26 cellular contexts compared by ENCODE assay signal in the genomic region with DNA sequence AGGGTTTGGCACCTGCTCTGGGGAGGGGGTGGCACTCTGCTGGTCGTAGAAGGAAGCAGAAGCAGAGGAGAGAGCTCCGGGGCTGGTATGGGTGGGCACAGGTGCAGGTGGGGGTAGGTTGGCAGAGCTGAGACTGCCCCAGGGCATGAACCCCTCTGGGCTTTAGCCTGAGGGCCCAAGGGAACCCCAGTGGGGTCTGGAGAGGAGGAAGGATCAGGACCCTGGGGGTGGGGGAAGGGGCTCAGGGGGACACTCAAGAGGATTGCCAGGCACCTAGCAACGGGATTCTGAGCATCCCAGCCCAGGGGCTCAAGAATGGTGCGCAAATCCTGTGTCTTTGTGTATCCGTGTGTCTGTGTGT. TPM values are rescaled to one million over a fixed set of nuclear protein-coding genes. Genes with fewer than 3 reads are reported as not detected.
DNase-seq lines count a peak whose midpoint lies in the region; ATAC-seq and TF ChIP-seq lines count a peak whose summit lies in the region.
"Had no signal": no experiment of that assay in that cellular context is flagged by ENCODE, and none has a peak within 500 bp of the region (broad histone marks: within the 10 kb centered on the region; RNA-seq: fewer than 3 reads in every experiment).

No MANE protein-coding gene starts in this region.

- CTCF ChIA-PET in OCI-LY7 (lab: Charles Lee; ENCODE audit: unreplicated experiment): interaction anchor here (0.6 to 2.6 kb wide), 4 partner anchors 18 to 46 kb away, joined by 4 to 38 read pairs (median 10); a partner anchor contains a TSS

- H3K36me3 ChIP-seq in DND-41 (ENCODE audit: insufficient read depth, low read length) (no peaks in the 10 kb centered on the region), OCI-LY7 (ENCODE audit: insufficient read depth, low read length) (no peaks in the 10 kb centered on the region), osteoblast (ENCODE audit: insufficient read depth, low read length) (no peaks in the 10 kb centered on the region), GM23248 (ENCODE audit: low read depth) (no peaks in the 10 kb centered on the region)
- H3K36me3 ChIP-seq: BE2C had no signal

- POLR2A ChIA-PET in OCI-LY7 (lab: Charles Lee): interaction anchor here (0.6 to 3.4 kb wide), 5 partner anchors 9 to 23 kb away, joined by 3 to 37 read pairs (median 5); a partner anchor contains a TSS

- no peaks in the 10 kb centered on the region for H3K9me3 Mint-ChIP-seq in activated T-helper 17 cell treated with anti-CD3 and anti-CD28 coated beads, Interleukin-2, amount 50 U/mL, for 72 hours
- H3K9me3 Mint-ChIP-seq: CD4-positive, alpha-beta T cell; IgD-negative memory B cell had no signal

- peak overlapping the region; percentile 52 for H3K4me2 ChIP-seq in DND-41 (ENCODE audit: insufficient read depth, low read length)
- peak overlapping the region; percentile 73 for H3K4me2 ChIP-seq in OCI-LY7 (ENCODE audit: low read length)
- H3K4me2 ChIP-seq in osteoblast (ENCODE audit: insufficient read depth, low read length): no peak overlapping the region
- no peak overlapping the region for H3K4me2 ChIP-seq in GM23248 (ENCODE audit: unreplicated experiment)
- H3K4me2 ChIP-seq: SK-N-SH had no signal

- peak overlapping the region; percentile 3 to 62; a peak in 3 of 4 replicates for H3K4me3 ChIP-seq in DND-41 (ENCODE audit: low read depth in 1 of 2, low read length in 2 of 2)
- peak overlapping the region; percentile 63 for H3K4me3 ChIP-seq in OCI-LY7 (ENCODE audit: low read depth, low read length, poor library complexity, severe bottlenecking)
- H3K4me3 ChIP-seq in osteoblast (ENCODE audit: insufficient read depth, low read length): no peak overlapping the region
- H3K4me3 ChIP-seq in GM23248: no peak overlapping the region

- H3K79me2 ChIP-seq in DND-41 (ENCODE audit: insufficient read depth, low read length) (peaks cover 32% of the 10 kb centered on the region), OCI-LY7 (ENCODE audit: insufficient read depth, low read depth, low read length) (peaks cover 10% of the 10 kb centered on the region; the same call in 1 of the 2 replicates), osteoblast (ENCODE audit: insufficient read depth, low read length) (no peaks in the 10 kb centered on the region), GM23248 (ENCODE audit: insufficient read depth) (no peaks in the 10 kb centered on the region)

- no peaks in the 10 kb centered on the region for H4K20me1 ChIP-seq in DND-41 (ENCODE audit: insufficient read depth, low read length)
- no peaks in the 10 kb centered on the region for H4K20me1 ChIP-seq in OCI-LY7 (ENCODE audit: insufficient read depth, low read length)
- H4K20me1 ChIP-seq in osteoblast (ENCODE audit: insufficient read depth, low read length): no peaks in the 10 kb centered on the region
- no peaks in the 10 kb centered on the region for H4K20me1 ChIP-seq in GM23248 (ENCODE audit: insufficient read depth)

- no peaks in the 10 kb centered on the region for H3K4me1 Mint-ChIP-seq in activated T-helper 17 cell treated with anti-CD3 and anti-CD28 coated beads, Interleukin-2, amount 50 U/mL, for 72 hours

- in situ Hi-C loops in GM23248 (cut with MboI): no loop called here

- H3K4me3 Mint-ChIP-seq in activated T-helper 17 cell treated with anti-CD3 and anti-CD28 coated beads, Interleukin-2, amount 50 U/mL, for 72 hours: no peak overlapping the region
- H3K4me3 Mint-ChIP-seq: CD4-positive, alpha-beta T cell; IgD-negative memory B cell had no signal

- H3K27me3 Mint-ChIP-seq in activated T-helper 17 cell treated with anti-CD3 and anti-CD28 coated beads, Interleukin-2, amount 50 U/mL, for 72 hours: no peaks in the 10 kb centered on the region
- H3K27me3 Mint-ChIP-seq: CD4-positive, alpha-beta T cell had no signal

- H3K27me3 ChIP-seq in DND-41 (ENCODE audit: insufficient read depth, low read length, poor library complexity) (no peaks in the 10 kb centered on the region), osteoblast (ENCODE audit: insufficient read depth, low read length) (no peaks in the 10 kb centered on the region), GM23248 (replicated peaks; ENCODE audit: insufficient read depth) (no peaks in the 10 kb centered on the region)

- DNase-seq in AG08396 (ENCODE audit: low spot score) (peak; percentile 3), DND-41 (no peak), OCI-LY7 (ENCODE audit: low spot score) (peak; percentile 47), osteoblast (ENCODE audit: insufficient read length, low spot score, missing footprints) (peak; percentile 25), GM23248 (no peak)
- DNase-seq: BE2C; CD4-positive, alpha-beta T cell; DMS 273 treated with DMSO at 0.1 percent for 48 hours; DMS79 treated with DMSO at 0.1 percent for 48 hours; GOT3; MM.1S; NCI-H1048; NCI-H1417 treated with DMSO at 0.1 percent for 48 hours; NCI-H187; NCI-H510A; NCI-H748 treated with DMSO at 0.1 percent for 48 hours; SIG-M5 had no signal

- no peak overlapping the region for H3K27ac Mint-ChIP-seq in activated T-helper 17 cell treated with anti-CD3 and anti-CD28 coated beads, Interleukin-2, amount 50 U/mL, for 72 hours
- H3K27ac Mint-ChIP-seq: CD4-positive, alpha-beta T cell; IgD-negative memory B cell had no signal

- 39 to 55% methylated on average over 4 to 5 of the region's 5 CpGs for WGBS in GM23248 (ENCODE audit: low coverage in 1 of 2, low lambda C conversion rate in 2 of 2, missing lambda C conversion rate in 2 of 2), 2 experiments

- no peaks in the 10 kb centered on the region for H3F3A ChIP-seq in GM23248 (ENCODE audit: insufficient read depth)

- H3K9me3 ChIP-seq in DND-41 (ENCODE audit: insufficient read depth, low read length, severe bottlenecking): no peaks in the 10 kb centered on the region
- no peaks in the 10 kb centered on the region for H3K9me3 ChIP-seq in OCI-LY7 (ENCODE audit: low read length)
- no peaks in the 10 kb centered on the region for H3K9me3 ChIP-seq in osteoblast (ENCODE audit: low read depth, low read length)
- H3K9me3 ChIP-seq in GM23248 (ENCODE audit: low read depth): no peaks in the 10 kb centered on the region
- H3K9me3 ChIP-seq: BE2C, Caco-2, SK-N-SH had no signal

- no TSS peak for BruUV-seq in OCI-LY7 (replicated peaks; lab: Mats Ljungman, UMichigan)

- intact Hi-C loops in OCI-LY7 (cut with micrococcal nuclease; ENCODE audit: unreplicated experiment): loop anchor here (1.0 to 5.0 kb wide), 3 partner anchors 20 to 39 kb away; no protein-coding TSS in a partner anchor

- H3K9ac ChIP-seq in DND-41 (ENCODE audit: low read depth, low read length) (peak overlapping the region; percentile 60), GM23248 (no peak overlapping the region)
- H3K9ac ChIP-seq: SK-N-SH had no signal

- TF ChIP-seq CTCF in DND-41 (IDR thresholded peaks at IDR 0.05; ENCODE audit: borderline replicate concordance, extremely low read depth, low read length, poor library complexity, severe bottlenecking) (peak; percentile 48), OCI-LY7 (conservative IDR thresholded peaks at IDR 0.05; ENCODE audit: low read length) (no peak), osteoblast (IDR thresholded peaks at IDR 0.05; ENCODE audit: extremely low read depth, low read depth, low read length) (no peak)

- 0 out of 2 replicates have a peak overlapping the region, but pooled peaks have one; percentile 0 for H2AFZ ChIP-seq in DND-41 (ENCODE audit: low read depth, low read length)
- no peak overlapping the region; the same call in 1 of the 2 replicates for H2AFZ ChIP-seq in OCI-LY7 (ENCODE audit: low read length)
- no peak overlapping the region for H2AFZ ChIP-seq in osteoblast (ENCODE audit: low read length)
- no peak overlapping the region for H2AFZ ChIP-seq in GM23248

- ATAC-seq in DND-41 (ENCODE audit: insufficient read depth, low read depth) (no peak), HG03280 (IDR thresholded peaks at IDR 0.05; ENCODE audit: unreplicated experiment) (no peak)
- no peak for ATAC-seq in activated T-helper 17 cell treated with anti-CD3 and anti-CD28 coated beads, Interleukin-2, amount 50 U/mL, for 72 hours (replicated peaks)
- ATAC-seq: HCT116, Panc1 had no signal

- H3K9me2 ChIP-seq in OCI-LY7 (ENCODE audit: insufficient read depth, low read length): no peaks in the 10 kb centered on the region
- no peaks in the 10 kb centered on the region for H3K9me2 ChIP-seq in GM23248 (ENCODE audit: insufficient read depth)
- H3K9me2 ChIP-seq: SK-N-SH had no signal

- H3K36me3 Mint-ChIP-seq in activated T-helper 17 cell treated with anti-CD3 and anti-CD28 coated beads, Interleukin-2, amount 50 U/mL, for 72 hours (ENCODE audit: low read depth): no peaks in the 10 kb centered on the region
- H3K36me3 Mint-ChIP-seq: IgD-negative memory B cell had no signal

- H3K27ac ChIP-seq in DND-41 (ENCODE audit: low read length): peak overlapping the region; percentile 93
- peak overlapping the region; percentile 80 for H3K27ac ChIP-seq in OCI-LY7 (ENCODE audit: low read depth, low read length, poor library complexity, severe bottlenecking)
- H3K27ac ChIP-seq in osteoblast (ENCODE audit: low read depth, low read length): no peak overlapping the region
- H3K27ac ChIP-seq in GM23248: no peak overlapping the region

- H3K4me1 ChIP-seq in DND-41 (ENCODE audit: insufficient read depth, low read length) (peaks cover 50% of the 10 kb centered on the region), OCI-LY7 (ENCODE audit: insufficient read depth, low read length, poor library complexity, severe bottlenecking) (peaks cover 47% of the 10 kb centered on the region), osteoblast (ENCODE audit: insufficient read depth, low read length) (no peaks in the 10 kb centered on the region), GM23248 (ENCODE audit: insufficient read depth) (no peaks in the 10 kb centered on the region)
- H3K4me1 ChIP-seq: BE2C, Caco-2 had no signal

RNA-seq across cellular contexts. Expression of a gene that starts 6.3 kb away (rescaled TPM):
- 1.5 and 2.9 TPM in 2 replicates for total RNA-seq in OCI-LY7 (2014; rRNA removed; shearing (Covaris generic))
- 8.0 and 8.3 TPM in 2 replicates for total RNA-seq in OCI-LY7 (2022)
- total RNA-seq in osteoblast: not detected in 2 replicates
- total RNA-seq in GM23248 (2014; rRNA removed; shearing (Covaris generic)): not detected in 2 replicates
- polyA plus RNA-seq in GM23248 (2016; fragmentation: Nextera tagmentation; extraction: Ambion mirVana): not detected in 2 replicates
- total RNA-seq in activated T-helper 17 cell treated with anti-CD3 and anti-CD28 coated beads, Interleukin-2, amount 50 U/mL, for 72 hours: not detected
- total RNA-seq: CD4-positive, alpha-beta T cell; G401; LHCN-M2 had no signal
- polyA plus RNA-seq: IgD-negative memory B cell, SK-N-SH had no signal

RNA-seq across cellular contexts. Expression of a gene that starts 17.6 kb away (rescaled TPM):
- 17.1 and 25.6 TPM in 2 replicates for total RNA-seq in OCI-LY7 (2014; rRNA removed; shearing (Covaris generic))
- total RNA-seq in OCI-LY7 (2022): 45.1 and 54.4 TPM in 2 replicates
- total RNA-seq in osteoblast: under 0.01 and 0.29 TPM in 2 replicates
- total RNA-seq in GM23248 (2014; rRNA removed; shearing (Covaris generic)): not detected in 2 replicates
- not detected in 2 replicates for polyA plus RNA-seq in GM23248 (2016; fragmentation: Nextera tagmentation; extraction: Ambion mirVana)
- total RNA-seq in activated T-helper 17 cell treated with anti-CD3 and anti-CD28 coated beads, Interleukin-2, amount 50 U/mL, for 72 hours: under 1 TPM in 1 of 2 donors, not detected in 1; 0.80 TPM
- total RNA-seq: G401 had no signal
- polyA plus RNA-seq: SK-N-SH had no signal

RNA-seq across cellular contexts. Expression of a gene that starts 28.6 kb away (rescaled TPM):
- total RNA-seq in OCI-LY7 (2014; rRNA removed; shearing (Covaris generic)): 2.4 and 4.3 TPM in 2 replicates
- total RNA-seq in OCI-LY7 (2022): 5.3 and 5.7 TPM in 2 replicates
- total RNA-seq in osteoblast: not detected in 2 replicates
- total RNA-seq in GM23248 (2014; rRNA removed; shearing (Covaris generic)): not detected in 2 replicates
- polyA plus RNA-seq in GM23248 (2016; fragmentation: Nextera tagmentation; extraction: Ambion mirVana): not detected in 2 replicates
- total RNA-seq in activated T-helper 17 cell treated with anti-CD3 and anti-CD28 coated beads, Interleukin-2, amount 50 U/mL, for 72 hours: not detected
- total RNA-seq: Caco-2; CD4-positive, alpha-beta T cell; G401; LHCN-M2 had no signal
- polyA plus RNA-seq: IgD-negative memory B cell, SK-N-SH had no signal

RNA-seq across cellular contexts. Expression of a gene that starts 38.4 kb away (rescaled TPM):
- total RNA-seq in OCI-LY7 (2014; rRNA removed; shearing (Covaris generic)): 14.4 and 20.4 TPM in 2 replicates
- 31.7 and 35.4 TPM in 2 replicates for total RNA-seq in OCI-LY7 (2022)
- total RNA-seq in osteoblast: 4.7 and 5.3 TPM in 2 replicates
- 2.0 and 4.8 TPM in 2 replicates for total RNA-seq in GM23248 (2014; rRNA removed; shearing (Covaris generic))
- polyA plus RNA-seq in GM23248 (2016; fragmentation: Nextera tagmentation; extraction: Ambion mirVana): 4.1 TPM in 2 replicates
- 10 to 100 TPM; 12.0 to 23.1 TPM for total RNA-seq in activated T-helper 17 cell treated with anti-CD3 and anti-CD28 coated beads, Interleukin-2, amount 50 U/mL, for 72 hours

Comparison
In these comparisons a context has a peak if more than half of its experiments do, and no peak if none do; other contexts are left out.
1. DNase-seq: peak in AG08396 (single experiment), OCI-LY7 (single experiment) and osteoblast (single experiment); none in DND-41 (single experiment) and GM23248 (single experiment).
2. H3K27ac ChIP-seq: peak in DND-41 (single experiment) and OCI-LY7 (single experiment); none in osteoblast (single experiment) and GM23248 (single experiment).
3. H3K4me2 ChIP-seq: peak in DND-41 (single experiment) and OCI-LY7 (single experiment); none in osteoblast (single experiment) and GM23248 (single experiment).
4. H3K4me3 ChIP-seq: peak in DND-41 (2 of 2) and OCI-LY7 (single experiment); none in osteoblast (single experiment) and GM23248 (single experiment).
5. RNA of a gene that starts 17.6 kb away (total RNA-seq): 17.1 to 54.4 TPM in OCI-LY7; 0.80 TPM in activated T-helper 17 cell treated with anti-CD3 and anti-CD28 coated beads, Interleukin-2, amount 50 U/mL, for 72 hours, under 0.01 to 0.29 TPM in osteoblast and not detected in GM23248; every median in the first group is over 10 times any median in the second.